In genomic region chr11:75523811-75524401, GRCh38 we compare ENCODE assay signal across 1 cellular context.
A peak's percentile ranks its signal among the peaks of the same experiment; 100 is the strongest.
TF ChIP-seq lines count a peak whose summit lies in the region.

No MANE protein-coding gene starts in this region.

TF ChIP-seq in HepG2, 621 proteins besides CTCF, POLR2A, EP300 and RAD21 (continued from another document):
- peak; percentile 92 for TF ChIP-seq TBX2 (CRISPR knock-in tag; IDR thresholded peaks at IDR 0.05; ENCODE audit: borderline replicate concordance)
- no peak for TF ChIP-seq ZNF101 (CRISPR knock-in tag; IDR thresholded peaks at IDR 0.05; ENCODE audit: borderline replicate concordance, low read depth)
- TF ChIP-seq ZNF766 (CRISPR knock-in tag; IDR thresholded peaks at IDR 0.05; ENCODE audit: borderline replicate concordance): no peak
- 0 out of 2 replicates have a peak, but pooled peaks have one; percentile 64 for TF ChIP-seq ZNF619 (CRISPR knock-in tag; IDR thresholded peaks at IDR 0.05)
- TF ChIP-seq ZBTB25 (CRISPR knock-in tag; IDR thresholded peaks at IDR 0.05): peak; percentile 43; the same call in 1 of the 2 replicates
- no peak for TF ChIP-seq MTF2 (CRISPR knock-in tag; IDR thresholded peaks at IDR 0.05; ENCODE audit: borderline replicate concordance)
- TF ChIP-seq ZFYVE20 (CRISPR knock-in tag; IDR thresholded peaks at IDR 0.05; ENCODE audit: borderline replicate concordance, low read depth): no peak
- TF ChIP-seq ISL2 (CRISPR knock-in tag; IDR thresholded peaks at IDR 0.05): peak; percentile 70
- TF ChIP-seq NAIF1 (CRISPR knock-in tag; IDR thresholded peaks at IDR 0.05; ENCODE audit: borderline replicate concordance): no peak
- TF ChIP-seq ZMYM3 (CRISPR knock-in tag; IDR thresholded peaks at IDR 0.05): peak; percentile 83
- TF ChIP-seq BRD4 (CRISPR knock-in tag; IDR thresholded peaks at IDR 0.05): no peak; the same call in 1 of the 2 replicates
- no peak for TF ChIP-seq THAP8 (CRISPR knock-in tag; IDR thresholded peaks at IDR 0.05; ENCODE audit: borderline replicate concordance)
- TF ChIP-seq GTF3A (CRISPR knock-in tag; conservative IDR thresholded peaks at IDR 0.05): no peak
- TF ChIP-seq ELF3 (CRISPR knock-in tag; IDR thresholded peaks at IDR 0.05): 0 out of 2 replicates have a peak, but pooled peaks have one; percentile 19
- no peak for TF ChIP-seq ZNF136 (CRISPR knock-in tag; IDR thresholded peaks at IDR 0.05; ENCODE audit: low read depth)
- TF ChIP-seq HMG20A (CRISPR knock-in tag; IDR thresholded peaks at IDR 0.05; ENCODE audit: borderline replicate concordance): peak; percentile 69; the same call in 1 of the 2 replicates
- no peak for TF ChIP-seq ESRRA (CRISPR knock-in tag; IDR thresholded peaks at IDR 0.05; ENCODE audit: low read depth)
- TF ChIP-seq ZNF432 (CRISPR knock-in tag; IDR thresholded peaks at IDR 0.05; ENCODE audit: borderline replicate concordance): no peak
- TF ChIP-seq CEBPG (CRISPR knock-in tag; IDR thresholded peaks at IDR 0.05): peak; percentile 89
- TF ChIP-seq, protein P1, sequence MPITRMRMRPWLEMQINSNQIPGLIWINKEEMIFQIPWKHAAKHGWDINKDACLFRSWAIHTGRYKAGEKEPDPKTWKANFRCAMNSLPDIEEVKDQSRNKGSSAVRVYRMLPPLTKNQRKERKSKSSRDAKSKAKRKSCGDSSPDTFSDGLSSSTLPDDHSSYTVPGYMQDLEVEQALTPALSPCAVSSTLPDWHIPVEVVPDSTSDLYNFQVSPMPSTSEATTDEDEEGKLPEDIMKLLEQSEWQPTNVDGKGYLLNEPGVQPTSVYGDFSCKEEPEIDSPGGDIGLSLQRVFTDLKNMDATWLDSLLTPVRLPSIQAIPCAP (CRISPR knock-in tag; IDR thresholded peaks at IDR 0.05; ENCODE audit: low read depth): no peak
- TF ChIP-seq ZNF207 (IDR thresholded peaks at IDR 0.05; ENCODE audit: borderline replicate concordance): no peak
- TF ChIP-seq, protein P2, sequence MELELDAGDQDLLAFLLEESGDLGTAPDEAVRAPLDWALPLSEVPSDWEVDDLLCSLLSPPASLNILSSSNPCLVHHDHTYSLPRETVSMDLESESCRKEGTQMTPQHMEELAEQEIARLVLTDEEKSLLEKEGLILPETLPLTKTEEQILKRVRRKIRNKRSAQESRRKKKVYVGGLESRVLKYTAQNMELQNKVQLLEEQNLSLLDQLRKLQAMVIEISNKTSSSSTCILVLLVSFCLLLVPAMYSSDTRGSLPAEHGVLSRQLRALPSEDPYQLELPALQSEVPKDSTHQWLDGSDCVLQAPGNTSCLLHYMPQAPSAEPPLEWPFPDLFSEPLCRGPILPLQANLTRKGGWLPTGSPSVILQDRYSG (CRISPR knock-in tag; IDR thresholded peaks at IDR 0.05): no peak
